30 cellular contexts compared by ENCODE assay signal in the genomic region with DNA sequence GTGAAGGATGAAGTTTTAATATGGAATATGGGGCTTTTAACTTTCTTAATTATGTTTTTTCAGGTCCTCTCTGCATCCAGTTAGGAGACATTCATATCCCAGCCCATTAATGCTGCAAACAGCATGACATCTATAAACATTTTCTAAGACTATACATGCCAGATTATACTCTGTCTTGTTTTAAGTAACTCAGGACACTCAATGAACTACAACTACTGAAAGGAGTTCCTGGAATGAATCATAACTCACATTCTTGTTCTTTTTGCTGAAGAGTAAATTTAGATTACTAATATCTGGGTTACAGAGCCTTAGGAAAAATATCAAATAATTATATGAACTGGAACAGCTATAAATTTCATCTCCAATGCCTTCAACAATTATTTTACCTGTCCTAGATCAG.
DNase-seq lines count a peak whose midpoint lies in the region; ATAC-seq and TF ChIP-seq lines count a peak whose summit lies in the region.
"Had no signal": no experiment of that assay in that cellular context is flagged by ENCODE, and none has a peak within 500 bp of the region (broad histone marks: within the 10 kb centered on the region; RNA-seq: fewer than 3 reads in every experiment).

No MANE protein-coding gene starts in this region.

- H3K9ac ChIP-seq in SK-N-SH = no peak overlapping the region
- no peak overlapping the region for H3K9ac ChIP-seq in fibroblast of lung (ENCODE audit: insufficient read depth, low read length)
- H3K9ac ChIP-seq: KMS-11 had no signal

- H3K36me3 ChIP-seq in SK-N-SH (replicated peaks in 1 of 2; ENCODE audit: control insufficient read depth in 1 of 2, insufficient read depth in 2 of 2, low read length in 1 of 2) = no peaks in the 10 kb centered on the region
- no peaks in the 10 kb centered on the region for H3K36me3 ChIP-seq in fibroblast of lung (ENCODE audit: control insufficient read depth, insufficient read depth, low read length)
- peaks cover 0 to 7% (median 0%) of the 10 kb centered on the region in 3 donors for H3K36me3 ChIP-seq in tibial artery
- H3K36me3 ChIP-seq: brain microvascular endothelial cell, right atrium auricular region had no signal

- no peak overlapping the region for H3K4me2 ChIP-seq in SK-N-SH
- H3K4me2 ChIP-seq in fibroblast of lung (ENCODE audit: extremely low read depth, insufficient read depth, low read length) = no peak overlapping the region
- H3K4me2 ChIP-seq: KMS-11 had no signal

- no peak overlapping the region for H3K27ac ChIP-seq in SK-N-SH (ENCODE audit: low read depth in 2 of 2, low read length in 1 of 2)
- no peak overlapping the region for H3K27ac ChIP-seq in fibroblast of lung (ENCODE audit: insufficient read depth, low read length)
- no peak overlapping the region for H3K27ac ChIP-seq in tibial artery
- H3K27ac ChIP-seq: 22Rv1, brain microvascular endothelial cell, C4-2B, epithelial cell of prostate, KMS-11, right atrium auricular region had no signal

- TF ChIP-seq CTCF in SK-N-SH (IDR thresholded peaks at IDR 0.05) = no peak
- no peak for TF ChIP-seq CTCF in fibroblast of lung (conservative IDR thresholded peaks at IDR 0.05 in 1 of 2, IDR thresholded peaks at IDR 0.05 in 1 of 2; ENCODE audit: low read depth in 1 of 2, low read length in 2 of 2)
- TF ChIP-seq CTCF in tibial artery (IDR thresholded peaks at IDR 0.05) = no peak

- CTCF ChIA-PET in SK-N-SH (lab: Yijun Ruan, JAX) = interaction anchor here (0.8 kb wide), 1 partner anchor 9 kb away, joined by 3 read pairs; no protein-coding TSS in a partner anchor

- POLR2A ChIA-PET in SK-N-SH (lab: Yijun Ruan, JAX) = no interaction called here

- no peaks in the 10 kb centered on the region for H3F3A ChIP-seq in SK-N-SH (replicated peaks; ENCODE audit: insufficient read depth)

- no peak overlapping the region for H2AFZ ChIP-seq in SK-N-SH (ENCODE audit: low read depth)
- no peak overlapping the region for H2AFZ ChIP-seq in fibroblast of lung (ENCODE audit: low read length)

- peak overlapping the region; percentile 8 for H3K27ac Mint-ChIP-seq in T-helper 2 cell treated with Interferon-gamma antibody and Interleukin-4, amounts not matched to agents 5 μg/mL and 100 μg/mL, for 36 hours
- H3K27ac Mint-ChIP-seq in stimulated activated effector memory CD8-positive, alpha-beta T cell treated with anti-CD3 and anti-CD28 coated beads, Interleukin-12 subunit alpha, Interleukin-12 subunit beta, amount 100 ng/mL, for 72 hours = no peak overlapping the region
- H3K27ac Mint-ChIP-seq: activated CD8-positive, alpha-beta T cell treated with anti-CD3 and anti-CD28 coated beads for 36 hours; activated naive CD4-positive, alpha-beta T cell treated with anti-CD3 and anti-CD28 coated beads, Interleukin-2, amount 50 U/mL, for 24 hours had no signal

- peaks cover 1% of the 10 kb centered on the region for H3K4me1 Mint-ChIP-seq in T-helper 2 cell treated with Interferon-gamma antibody and Interleukin-4, amounts not matched to agents 5 μg/mL and 100 μg/mL, for 36 hours (ENCODE audit: low read depth)
- H3K4me1 Mint-ChIP-seq in stimulated activated effector memory CD8-positive, alpha-beta T cell treated with anti-CD3 and anti-CD28 coated beads, Interleukin-12 subunit alpha, Interleukin-12 subunit beta, amount 100 ng/mL, for 72 hours = peaks cover 13% of the 10 kb centered on the region
- H3K4me1 Mint-ChIP-seq: activated naive CD4-positive, alpha-beta T cell treated with anti-CD3 and anti-CD28 coated beads, Interleukin-2, amount 50 U/mL, for 24 hours had no signal

- no peaks in the 10 kb centered on the region for H3K9me2 ChIP-seq in SK-N-SH

- H3K9me3 Mint-ChIP-seq in T-helper 2 cell treated with Interferon-gamma antibody and Interleukin-4, amounts not matched to agents 5 μg/mL and 100 μg/mL, for 36 hours = no peaks in the 10 kb centered on the region
- H3K9me3 Mint-ChIP-seq in stimulated activated effector memory CD8-positive, alpha-beta T cell treated with anti-CD3 and anti-CD28 coated beads, Interleukin-12 subunit alpha, Interleukin-12 subunit beta, amount 100 ng/mL, for 72 hours = no peaks in the 10 kb centered on the region
- H3K9me3 Mint-ChIP-seq: activated CD8-positive, alpha-beta T cell treated with anti-CD3 and anti-CD28 coated beads for 36 hours; activated naive CD4-positive, alpha-beta T cell treated with anti-CD3 and anti-CD28 coated beads, Interleukin-2, amount 50 U/mL, for 24 hours had no signal

- H3K4me1 ChIP-seq in SK-N-SH (ENCODE audit: control insufficient read depth in 1 of 2, insufficient read depth in 2 of 2, low read depth in 1 of 2, low read length in 1 of 2) (no peaks in the 10 kb centered on the region), fibroblast of lung (ENCODE audit: control insufficient read depth, extremely low read depth, insufficient read depth, low read length) (no peaks in the 10 kb centered on the region), tibial artery (no peaks in the 10 kb centered on the region)
- H3K4me1 ChIP-seq: right atrium auricular region had no signal

- DNase-seq in SK-N-SH = no peak
- DNase-seq in T-helper 2 cell treated with Interferon-gamma antibody and Interleukin-4, amounts not matched to agents 5 μg/mL and 100 μg/mL, for 36 hours (ENCODE audit: low spot score) = no peak
- peak; percentile 7 to 21 for DNase-seq in fibroblast of lung (ENCODE audit: low read depth in 2 of 2)
- DNase-seq in stimulated activated effector memory CD8-positive, alpha-beta T cell treated with anti-CD3 and anti-CD28 coated beads, Interleukin-12 subunit alpha, Interleukin-12 subunit beta, amount 100 ng/mL, for 72 hours (ENCODE audit: low spot score in 2 of 2) = no peak
- DNase-seq in tibial artery = no peak
- no peak for DNase-seq in NCI-H1930 (lab: John Stamatoyannopoulos, UW)
- no peak for DNase-seq in Kasumi-1 (lab: John Stamatoyannopoulos, UW)
- DNase-seq: activated CD4-positive, alpha-beta T cell treated with anti-CD3 and anti-CD28 coated beads for 1 hour; activated CD8-positive, alpha-beta T cell treated with anti-CD3 and anti-CD28 coated beads for 36 hours; amygdala; brain microvascular endothelial cell; COR-L47; effector CD4-positive, alpha-beta T cell; GF-D8; GOT3; head of caudate nucleus; MM.1S; NCI-H2029 treated with DMSO at 0.1 percent for 48 hours; NCI-H526 treated with DMSO at 0.1 percent for 48 hours; Right ventricle myocardium superior; small intestine; stimulated activated naive CD4-positive, alpha-beta T cell treated with Interleukin-2 at 50 U/mL for 16 hours had no signal

- H3K4me3 Mint-ChIP-seq in T-helper 2 cell treated with Interferon-gamma antibody and Interleukin-4, amounts not matched to agents 5 μg/mL and 100 μg/mL, for 36 hours = no peak overlapping the region
- H3K4me3 Mint-ChIP-seq in stimulated activated effector memory CD8-positive, alpha-beta T cell treated with anti-CD3 and anti-CD28 coated beads, Interleukin-12 subunit alpha, Interleukin-12 subunit beta, amount 100 ng/mL, for 72 hours = no peak overlapping the region
- H3K4me3 Mint-ChIP-seq: activated CD8-positive, alpha-beta T cell treated with anti-CD3 and anti-CD28 coated beads for 36 hours; activated naive CD4-positive, alpha-beta T cell treated with anti-CD3 and anti-CD28 coated beads, Interleukin-2, amount 50 U/mL, for 24 hours had no signal

- peaks cover 5% of the 10 kb centered on the region; the same call in 1 of the 2 replicates for H3K79me2 ChIP-seq in SK-N-SH (ENCODE audit: insufficient read depth)
- H3K79me2 ChIP-seq in fibroblast of lung (ENCODE audit: control insufficient read depth, insufficient read depth, low read length) = no peaks in the 10 kb centered on the region

- H3K9me3 ChIP-seq in SK-N-SH = no peaks in the 10 kb centered on the region
- H3K9me3 ChIP-seq in fibroblast of lung (ENCODE audit: control insufficient read depth, insufficient read depth, low read depth, low read length) = no peaks in the 10 kb centered on the region
- H3K9me3 ChIP-seq in tibial artery = no peaks in the 10 kb centered on the region
- H3K9me3 ChIP-seq: right atrium auricular region had no signal

- H3K4me3 ChIP-seq in SK-N-SH (ENCODE audit: low read depth in 2 of 2, low read length in 1 of 2) (no peak overlapping the region), fibroblast of lung (replicated peaks in 1 of 4; ENCODE audit: control extremely low read depth in 1 of 4, insufficient read depth in 1 of 4, low read depth in 3 of 4, low read length in 4 of 4) (no peak overlapping the region), tibial artery (no peak overlapping the region)
- H3K4me3 ChIP-seq: right atrium auricular region had no signal

- H3K27me3 Mint-ChIP-seq in T-helper 2 cell treated with Interferon-gamma antibody and Interleukin-4, amounts not matched to agents 5 μg/mL and 100 μg/mL, for 36 hours (ENCODE audit: low read depth) = no peaks in the 10 kb centered on the region
- H3K27me3 Mint-ChIP-seq: activated CD8-positive, alpha-beta T cell treated with anti-CD3 and anti-CD28 coated beads for 36 hours; activated naive CD4-positive, alpha-beta T cell treated with anti-CD3 and anti-CD28 coated beads, Interleukin-2, amount 50 U/mL, for 24 hours had no signal

- ATAC-seq in SK-N-SH treated with all-trans-retinoic acid at 6 μM for 48 hours = peak; percentile 34; the same call in 1 of the 3 replicates
- ATAC-seq in stimulated activated effector memory CD8-positive, alpha-beta T cell treated with anti-CD3 and anti-CD28 coated beads, Interleukin-12 subunit alpha, Interleukin-12 subunit beta, amount 100 ng/mL, for 72 hours = peak; percentile 71
- ATAC-seq: activated CD8-positive, alpha-beta T cell treated with anti-CD3 and anti-CD28 coated beads for 36 hours; Panc1 had no signal

- intact Hi-C loops in tibial artery (cut with DNase I; ENCODE audit: low total_unique reads) = no loop called here

- TF ChIP-seq EP300 in SK-N-SH (IDR thresholded peaks at IDR 0.05; ENCODE audit: borderline replicate concordance in 1 of 2, low read depth in 1 of 2, low read length in 1 of 2) = no peak

- TF ChIP-seq RAD21 in SK-N-SH (IDR thresholded peaks at IDR 0.05; ENCODE audit: low read length) = no peak

- H3K27me3 ChIP-seq in SK-N-SH (ENCODE audit: insufficient read depth) (no peaks in the 10 kb centered on the region), fibroblast of lung (ENCODE audit: control insufficient read depth, insufficient read depth, low read length) (no peaks in the 10 kb centered on the region), tibial artery (no peaks in the 10 kb centered on the region)
- H3K27me3 ChIP-seq: brain microvascular endothelial cell, right atrium auricular region had no signal

- peaks cover 14% of the 10 kb centered on the region for H3K36me3 Mint-ChIP-seq in T-helper 2 cell treated with Interferon-gamma antibody and Interleukin-4, amounts not matched to agents 5 μg/mL and 100 μg/mL, for 36 hours (ENCODE audit: low read depth)
- H3K36me3 Mint-ChIP-seq in stimulated activated effector memory CD8-positive, alpha-beta T cell treated with anti-CD3 and anti-CD28 coated beads, Interleukin-12 subunit alpha, Interleukin-12 subunit beta, amount 100 ng/mL, for 72 hours = peaks cover 20% of the 10 kb centered on the region

- H4K20me1 ChIP-seq in SK-N-SH (ENCODE audit: insufficient read depth) (no peaks in the 10 kb centered on the region), fibroblast of lung (ENCODE audit: control insufficient read depth, extremely low read depth, insufficient read depth, low read length) (no peaks in the 10 kb centered on the region)

TF ChIP-seq in SK-N-SH treated with all-trans-retinoic acid at 6 μM for 48 hours, 23 proteins besides CTCF, POLR2A, EP300 and RAD21 (continues in another document):
- TF ChIP-seq GLIS3 (CRISPR knock-in tag; IDR thresholded peaks at IDR 0.05) = no peak

Comparison
In these comparisons a context has a peak if more than half of its experiments do, and no peak if none do; other contexts are left out.
1. DNase-seq: peak in fibroblast of lung (2 of 2); none in SK-N-SH (single experiment), T-helper 2 cell treated with Interferon-gamma antibody and Interleukin-4, amounts not matched to agents 5 μg/mL and 100 μg/mL, for 36 hours (single experiment), stimulated activated effector memory CD8-positive, alpha-beta T cell treated with anti-CD3 and anti-CD28 coated beads, Interleukin-12 subunit alpha, Interleukin-12 subunit beta, amount 100 ng/mL, for 72 hours (0 of 2), tibial artery (0 of 2), NCI-H1930 (0 of 2) and Kasumi-1 (0 of 2).